1 cellular context compared by ENCODE assay signal in genomic region chr6:24778878-24779277, GRCh38.
TF ChIP-seq lines count a peak whose summit lies in the region.

No MANE protein-coding gene starts in this region.

TF ChIP-seq in K562, 482 proteins besides CTCF, POLR2A, EP300 and RAD21:
- TF ChIP-seq NFRKB (IDR thresholded peaks at IDR 0.05; ENCODE audit: low read depth) (no peak), ZNF184 (CRISPR knock-in tag; IDR thresholded peaks at IDR 0.05) (no peak), USF1 (CRISPR knock-in tag; IDR thresholded peaks at IDR 0.05) (no peak), SMARCC2 (IDR thresholded peaks at IDR 0.05; ENCODE audit: low read depth) (no peak), CTCFL (IDR thresholded peaks at IDR 0.05; ENCODE audit: borderline replicate concordance, insufficient read depth, low read depth, low read length, poor library complexity, severe bottlenecking) (no peak), GTF2F1 (IDR thresholded peaks at IDR 0.05; ENCODE audit: low read depth, low read length) (no peak), HBP1 (CRISPR knock-in tag; IDR thresholded peaks at IDR 0.05) (no peak), SAP30 (IDR thresholded peaks at IDR 0.05; ENCODE audit: borderline replicate concordance, insufficient read depth, low read depth, low read length, poor library complexity, severe bottlenecking) (no peak), KAT7 (CRISPR knock-in tag; IDR thresholded peaks at IDR 0.05; ENCODE audit: borderline replicate concordance) (no peak), RCOR1 (IDR thresholded peaks at IDR 0.05; ENCODE audit: borderline replicate concordance in 1 of 2, low read depth in 2 of 2, low read length in 2 of 2) (peak in 1 of 2 experiments; percentile 54; a peak in 1 of 4 replicates), KDM1A (IDR thresholded peaks at IDR 0.05) (0 out of 4 replicates have a peak, but pooled peaks of 1 of the 2 experiments have one; percentile 21), ADNP (tag; IDR thresholded peaks at IDR 0.05) (peak; percentile 71), ZNF318 (IDR thresholded peaks at IDR 0.05; ENCODE audit: borderline replicate concordance in 1 of 2, low read depth in 1 of 2) (no peak), PTTG1 (tag; IDR thresholded peaks at IDR 0.05; ENCODE audit: low read depth) (no peak), MTA3 (IDR thresholded peaks at IDR 0.05; ENCODE audit: borderline replicate concordance) (no peak), RBM25 (IDR thresholded peaks at IDR 0.05; ENCODE audit: low read depth, low read length, severe bottlenecking) (peak; percentile 90), MTA1 (IDR thresholded peaks at IDR 0.05; ENCODE audit: borderline replicate concordance) (no peak), SREBF2 (CRISPR knock-in tag; IDR thresholded peaks at IDR 0.05) (no peak), TRIM28 (IDR thresholded peaks at IDR 0.05) (no peak)
- TF ChIP-seq, protein P1, sequence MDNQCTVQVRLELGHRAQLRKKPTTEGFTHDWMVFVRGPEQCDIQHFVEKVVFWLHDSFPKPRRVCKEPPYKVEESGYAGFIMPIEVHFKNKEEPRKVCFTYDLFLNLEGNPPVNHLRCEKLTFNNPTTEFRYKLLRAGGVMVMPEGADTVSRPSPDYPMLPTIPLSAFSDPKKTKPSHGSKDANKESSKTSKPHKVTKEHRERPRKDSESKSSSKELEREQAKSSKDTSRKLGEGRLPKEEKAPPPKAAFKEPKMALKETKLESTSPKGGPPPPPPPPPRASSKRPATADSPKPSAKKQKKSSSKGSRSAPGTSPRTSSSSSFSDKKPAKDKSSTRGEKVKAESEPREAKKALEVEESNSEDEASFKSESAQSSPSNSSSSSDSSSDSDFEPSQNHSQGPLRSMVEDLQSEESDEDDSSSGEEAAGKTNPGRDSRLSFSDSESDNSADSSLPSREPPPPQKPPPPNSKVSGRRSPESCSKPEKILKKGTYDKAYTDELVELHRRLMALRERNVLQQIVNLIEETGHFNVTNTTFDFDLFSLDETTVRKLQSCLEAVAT (IDR thresholded peaks at IDR 0.05): no peak
